13 cellular contexts compared by ENCODE assay signal in genomic region chr11:57071829-57072228, GRCh38.
DNase-seq lines count a peak whose midpoint lies in the region; ATAC-seq and TF ChIP-seq lines count a peak whose summit lies in the region.
"Had no signal": no experiment of that assay in that cellular context is flagged by ENCODE, and none has a peak within 500 bp of the region (broad histone marks: within the 10 kb centered on the region; RNA-seq: fewer than 3 reads in every experiment).

No MANE protein-coding gene starts in this region.

- H3K9me3 ChIP-seq in SJSA1 (replicated peaks) (no peaks in the 10 kb centered on the region), smooth muscle cell (replicated peaks; ENCODE audit: low read depth) (no peaks in the 10 kb centered on the region)

- H3K79me2 ChIP-seq in smooth muscle cell (ENCODE audit: low read depth) = no peaks in the 10 kb centered on the region

- H3K27me3 ChIP-seq in SJSA1 (replicated peaks) = no peaks in the 10 kb centered on the region
- no peaks in the 10 kb centered on the region for H3K27me3 ChIP-seq in smooth muscle cell (ENCODE audit: low read depth)

- ATAC-seq in GM19467 (IDR thresholded peaks at IDR 0.05; ENCODE audit: unreplicated experiment) = no peak

- H3K4me1 ChIP-seq in SJSA1 (replicated peaks) (peaks cover 20% of the 10 kb centered on the region), smooth muscle cell (ENCODE audit: low read depth) (peaks cover 12% of the 10 kb centered on the region)

- peak overlapping the region; percentile 42 for H3K9ac ChIP-seq in smooth muscle cell (ENCODE audit: low read depth)

- peaks cover 32% of the 10 kb centered on the region for H3F3A ChIP-seq in smooth muscle cell (ENCODE audit: low read depth)

- H3K4me2 ChIP-seq in smooth muscle cell = peak overlapping the region; percentile 49

- H3K36me3 ChIP-seq in SJSA1 (no peaks in the 10 kb centered on the region), smooth muscle cell (ENCODE audit: low read depth) (no peaks in the 10 kb centered on the region)

- H3K4me3 ChIP-seq in SJSA1 (no peak overlapping the region), fibroblast of villous mesenchyme (ENCODE audit: low read depth, low read length) (no peak overlapping the region), smooth muscle cell (no peak overlapping the region)

- DNase-seq in ELR (ENCODE audit: low read depth) (peak; percentile 40), SJSA1 (ENCODE audit: low read depth in 1 of 2, low spot score in 2 of 2) (peak in 1 of 2 experiments; percentile 53), fibroblast of villous mesenchyme (ENCODE audit: low read depth) (peak; percentile 46), smooth muscle cell (lab: John Stamatoyannopoulos, UW; ENCODE audit: unreplicated experiment) (no peak), COLO829 (ENCODE audit: low spot score) (no peak), T1000 (lab: John Stamatoyannopoulos, UW) (no peak), NCI-H1105 (lab: John Stamatoyannopoulos, UW) (no peak)
- DNase-seq: activated B cell treated with CpG ODN at 0.5 μM for 24 hours, cerebellar nuclear complex, glutamatergic neuron, NCI-H510A, SHP77 treated with DMSO at 0.1 percent for 48 hours had no signal

- no peaks in the 10 kb centered on the region for H4K20me1 ChIP-seq in smooth muscle cell (ENCODE audit: low read depth)

- peak overlapping the region; percentile 5 for H2AFZ ChIP-seq in smooth muscle cell (ENCODE audit: low read depth)

- peak overlapping the region; percentile 77 for H3K27ac ChIP-seq in SJSA1
- H3K27ac ChIP-seq in smooth muscle cell (ENCODE audit: low read depth) = peak overlapping the region; percentile 94

- TF ChIP-seq CTCF in fibroblast of villous mesenchyme (IDR thresholded peaks at IDR 0.05; ENCODE audit: insufficient read depth, low read depth, low read length) (no peak), smooth muscle cell (IDR thresholded peaks at IDR 0.05; ENCODE audit: borderline replicate concordance, insufficient read depth, poor library complexity, severe bottlenecking) (no peak)

Comparison
In these comparisons a context has a peak if more than half of its experiments do, and no peak if none do; other contexts are left out.
1. DNase-seq: peak in ELR (single experiment) and fibroblast of villous mesenchyme (single experiment); none in smooth muscle cell (single experiment), COLO829 (single experiment), T1000 (single experiment) and NCI-H1105 (single experiment).